In genomic region chr3:130250982-130251381, GRCh38 we compare ENCODE assay signal across 8 cellular contexts.
"Had no signal": no experiment of that assay in that cellular context is flagged by ENCODE, and none has a peak within 500 bp of the region (broad histone marks: within the 10 kb centered on the region; RNA-seq: fewer than 3 reads in every experiment).

No MANE protein-coding gene starts in this region.

- H3K9me3 Mint-ChIP-seq: HFFc6 had no signal

- H3K4me3 Mint-ChIP-seq: HFFc6 had no signal

- H3K9me3 ChIP-seq: HAP-1 had no signal

- DNase-seq: GM23248, GOT3, H7, HFFc6, IMR-90 had no signal

- H3K27ac ChIP-seq: GM23248 had no signal

- H3K27ac Mint-ChIP-seq: HFFc6 had no signal

- H2AFZ ChIP-seq: GM23248 had no signal

- H3K4me3 ChIP-seq: GM23248, HAP-1, K562 had no signal

- ATAC-seq: HCT116, K562 had no signal

- H3K36me3 ChIP-seq: HAP-1 had no signal

- H3K4me1 ChIP-seq: HAP-1 had no signal

- H3K9ac ChIP-seq: GM23248 had no signal
